8 cellular contexts compared by ENCODE assay signal in genomic region chr17:4986403-4986802, GRCh38. TPM values are rescaled to one million over a fixed set of nuclear protein-coding genes. Genes with fewer than 3 reads are reported as not detected.
DNase-seq lines count a peak whose midpoint lies in the region; ATAC-seq, FAIRE-seq and TF ChIP-seq lines count a peak whose summit lies in the region.

No MANE protein-coding gene starts in this region.

- peak; percentile 57 for FAIRE-seq in GM19239 (lab: Jason Lieb, UNC)

- H3K27me3 ChIP-seq in fibroblast of lung (ENCODE audit: control insufficient read depth, insufficient read depth, low read length) = no peaks in the 10 kb centered on the region
- no peaks in the 10 kb centered on the region for H3K27me3 ChIP-seq in sigmoid colon

- H3K27me3 Mint-ChIP-seq in T-cell = no peaks in the 10 kb centered on the region

- H3K4me1 ChIP-seq in fibroblast of lung (ENCODE audit: control insufficient read depth, extremely low read depth, insufficient read depth, low read length) (peaks cover 7% of the 10 kb centered on the region), sigmoid colon (peaks cover 0 to 31% (median 25%) of the 10 kb centered on the region in 4 donors)

- intact Hi-C loops in sigmoid colon (cut with DNase I) = loop anchor here (2.0 to 5.0 kb wide), 3 partner anchors 18 to 199 kb away; partner anchors contain the start of genes GLTPD2 and VMO1

- POLR2A ChIA-PET in T-cell (lab: Charles Lee) = interaction anchor here in 1 of 2 donors (2.0 kb wide), 1 partner anchor 19 kb away, joined by 7 read pairs; the partner anchor contains the start of gene SPAG7

- peak overlapping the region; percentile 81 to 98 (median 85) for H3K4me3 ChIP-seq in fibroblast of lung (replicated peaks in 1 of 4; ENCODE audit: control extremely low read depth in 1 of 4, insufficient read depth in 1 of 4, low read depth in 3 of 4, low read length in 4 of 4)
- H3K4me3 ChIP-seq in sigmoid colon = peak overlapping the region; percentile 68 to 97 (median 80)

- H2AFZ ChIP-seq in fibroblast of lung (ENCODE audit: low read length) = peak overlapping the region; percentile 90

- peak overlapping the region; percentile 87 for H3K27ac ChIP-seq in fibroblast of lung (ENCODE audit: insufficient read depth, low read length)
- H3K27ac ChIP-seq in sigmoid colon = peak overlapping the region; percentile 93 to 97 (median 95)

- H3K36me3 ChIP-seq in fibroblast of lung (ENCODE audit: control insufficient read depth, insufficient read depth, low read length) (peaks cover 7% of the 10 kb centered on the region), sigmoid colon (peaks cover 8 to 29% (median 9%) of the 10 kb centered on the region in 4 donors)

- no peaks in the 10 kb centered on the region for H3K9me3 Mint-ChIP-seq in T-cell

- TF ChIP-seq CTCF in fibroblast of lung (conservative IDR thresholded peaks at IDR 0.05 in 1 of 2, IDR thresholded peaks at IDR 0.05 in 1 of 2; ENCODE audit: low read depth in 1 of 2, low read length in 2 of 2) (no peak), sigmoid colon (IDR thresholded peaks at IDR 0.05) (no peak)

- H3K36me3 Mint-ChIP-seq in T-cell = peaks cover 13% of the 10 kb centered on the region

- peak overlapping the region; percentile 94 for H3K4me2 ChIP-seq in fibroblast of lung (ENCODE audit: extremely low read depth, insufficient read depth, low read length)

- H3K4me1 Mint-ChIP-seq in T-cell = peaks cover 37 to 47% (median 40%) of the 10 kb centered on the region in 3 donors

- no peak overlapping the region for H3K9ac ChIP-seq in fibroblast of lung (ENCODE audit: insufficient read depth, low read length)

- H3K4me3 Mint-ChIP-seq in T-cell = peak overlapping the region; percentile 88 to 92 (median 91)

- CTCF ChIA-PET in T-cell (lab: Charles Lee) = interaction anchor here (0.5 to 1.6 kb wide), 5 partner anchors 11 to 75 kb away, joined by 3 to 7 read pairs (median 4); partner anchors contain the start of genes INCA1 (in 1 of the 2), KIF1C (in 1 of the 2), RNF167 (in 1 of the 2) and SLC25A11 (in 1 of the 2)

- peaks cover 8% of the 10 kb centered on the region for H3K79me2 ChIP-seq in fibroblast of lung (ENCODE audit: control insufficient read depth, insufficient read depth, low read length)

- no peak for TF ChIP-seq POLR2A in sigmoid colon (IDR thresholded peaks at IDR 0.05)

- H3K27ac Mint-ChIP-seq in T-cell = peak overlapping the region; percentile 88 to 96

- H3K9me3 ChIP-seq in fibroblast of lung (ENCODE audit: control insufficient read depth, insufficient read depth, low read depth, low read length) (no peaks in the 10 kb centered on the region), sigmoid colon (no peaks in the 10 kb centered on the region)

- no peak for ATAC-seq in T-cell (replicated peaks in 1 of 4)
- no peak for ATAC-seq in HG03108 (IDR thresholded peaks at IDR 0.05; ENCODE audit: unreplicated experiment)
- no peak for ATAC-seq in GM18867 (IDR thresholded peaks at IDR 0.05; ENCODE audit: unreplicated experiment)
- no peak for ATAC-seq in GM18517 (IDR thresholded peaks at IDR 0.05; ENCODE audit: unreplicated experiment)

- no peak for DNase-seq in GM19239 (ENCODE audit: insufficient read length, low spot score)
- no peak for DNase-seq in T-cell
- DNase-seq in fibroblast of lung (ENCODE audit: low read depth in 2 of 2) = no peak
- DNase-seq in sigmoid colon = peak; percentile 64
- DNase-seq in kidney glomerular epithelial cell (lab: John Stamatoyannopoulos, UW) = no peak

- no peak for TF ChIP-seq EP300 in sigmoid colon (IDR thresholded peaks at IDR 0.05)

- WGBS in sigmoid colon, 2 donors = 16 to 49% methylated on average over 5 of the region's 5 CpGs

- no peaks in the 10 kb centered on the region for H4K20me1 ChIP-seq in fibroblast of lung (ENCODE audit: control insufficient read depth, extremely low read depth, insufficient read depth, low read length)

RNA-seq across cellular contexts. Expression of gene CAMTA2, which starts 1.1 kb away (rescaled TPM):
- total RNA-seq in T-cell (10 to 100 TPM; 59.8 to 82.8 (median 72.0) TPM), fibroblast of lung (8.5 and 18.3 TPM in 2 replicates), sigmoid colon (10 to 100 TPM in 3 of 4 donors, 1 to 10 TPM in 1; 9.9 to 24.6 (median 21.7) TPM)
- polyA plus RNA-seq in fibroblast of lung (12.4 and 16.1 TPM in 2 replicates), sigmoid colon (10 to 100 TPM; 35.1 to 64.5 (median 42.0) TPM)
- polyA plus RNA-seq in fibroblast of lung (2012) = 28.3 and 34.4 TPM in 2 replicates
- polyA minus RNA-seq in fibroblast of lung (ENCODE audit: low replicate concordance) = 69.9 and 79.8 TPM in 2 replicates

RNA-seq across cellular contexts. Expression of gene INCA1, which starts 10.9 kb away (rescaled TPM):
- total RNA-seq in T-cell (under 1 TPM in 2 of 5 donors, not detected in 3; 0.38 to 0.43 TPM), fibroblast of lung (0.26 and 0.33 TPM in 2 replicates), sigmoid colon (1 to 10 TPM in 2 of 4 donors, under 1 TPM in 2; 0.36 to 3.0 (median 1.5) TPM)
- polyA plus RNA-seq in fibroblast of lung (0.28 and 0.38 TPM in 2 replicates), sigmoid colon (1 to 10 TPM; 2.2 to 3.6 (median 2.3) TPM)
- 1.1 and 1.6 TPM in 2 replicates for polyA plus RNA-seq in fibroblast of lung (2012)
- polyA minus RNA-seq in fibroblast of lung (ENCODE audit: low replicate concordance) = 6.9 TPM in 1 of 2 replicates, not detected in the other

RNA-seq across cellular contexts. Expression of gene KIF1C, which starts 11.3 kb away (rescaled TPM):
- total RNA-seq in T-cell = 10 to 100 TPM; 15.3 to 37.9 (median 28.5) TPM
- 52.4 and 86.0 TPM in 2 replicates for total RNA-seq in fibroblast of lung
- 68.1 and 70.5 TPM in 2 replicates for polyA plus RNA-seq in fibroblast of lung
- 104 and 119 TPM in 2 replicates for polyA plus RNA-seq in fibroblast of lung (2012)
- 90.0 and 98.0 TPM in 2 replicates for polyA minus RNA-seq in fibroblast of lung (ENCODE audit: low replicate concordance)
- total RNA-seq in sigmoid colon = 100 to 1,000 TPM in 1 of 4 donors, 10 to 100 TPM in 3; 46.4 to 101 (median 81.0) TPM
- polyA plus RNA-seq in sigmoid colon = 100 to 1,000 TPM in 2 of 3 donors, 10 to 100 TPM in 1; 83.3 to 164 (median 108) TPM

RNA-seq across cellular contexts. Expression of gene SPAG7, which starts 18.8 kb away (rescaled TPM):
- 10 to 100 TPM; 36.4 to 65.6 (median 55.8) TPM for total RNA-seq in T-cell
- total RNA-seq in fibroblast of lung = 42.9 and 62.8 TPM in 2 replicates
- polyA plus RNA-seq in fibroblast of lung = 80.8 and 83.0 TPM in 2 replicates
- 71.3 and 76.9 TPM in 2 replicates for polyA plus RNA-seq in fibroblast of lung (2012)
- 15.0 and 20.9 TPM in 2 replicates for polyA minus RNA-seq in fibroblast of lung (ENCODE audit: low replicate concordance)
- 10 to 100 TPM; 42.6 to 84.5 (median 72.3) TPM for total RNA-seq in sigmoid colon
- polyA plus RNA-seq in sigmoid colon = 10 to 100 TPM; 67.8 to 79.3 (median 73.9) TPM

RNA-seq across cellular contexts. Expression of gene ENO3, which starts 35.5 kb away (rescaled TPM):
- total RNA-seq in T-cell (10 to 100 TPM; 31.0 to 38.4 (median 36.3) TPM), fibroblast of lung (1.8 and 4.3 TPM in 2 replicates), sigmoid colon (1 to 10 TPM; 2.5 to 9.1 (median 5.1) TPM)
- polyA plus RNA-seq in fibroblast of lung (2.0 and 2.3 TPM in 2 replicates), sigmoid colon (10 to 100 TPM in 1 of 3 donors, 1 to 10 TPM in 1, under 1 TPM in 1; 0.69 to 10.3 (median 5.4) TPM)
- 3.4 and 3.8 TPM in 2 replicates for polyA plus RNA-seq in fibroblast of lung (2012)
- 2.3 TPM in 1 of 2 replicates, not detected in the other for polyA minus RNA-seq in fibroblast of lung (ENCODE audit: low replicate concordance)
